In the genomic region with DNA sequence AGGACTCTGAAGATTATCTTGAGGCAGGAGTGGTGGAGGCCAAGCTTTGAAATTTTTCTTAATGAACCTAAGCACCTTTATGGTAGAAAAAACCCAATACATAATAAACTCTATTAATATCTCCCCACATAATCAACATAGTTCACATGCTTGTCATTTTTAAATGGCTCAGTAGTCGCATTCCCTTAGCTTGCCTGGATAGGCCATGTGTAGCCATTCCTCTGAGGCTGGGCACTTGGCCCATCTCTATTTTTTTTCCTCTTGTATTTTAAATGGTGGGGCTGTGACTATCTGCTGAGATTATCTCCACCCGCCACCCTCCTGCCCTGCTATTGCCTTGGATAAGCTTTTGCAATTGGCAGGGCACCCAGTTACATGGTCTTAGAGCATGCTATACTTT, we compare ENCODE assay signal across 18 cellular contexts.
A peak's percentile ranks its signal among the peaks of the same experiment; 100 is the strongest.
DNase-seq lines count a peak whose midpoint lies in the region; ATAC-seq and TF ChIP-seq lines count a peak whose summit lies in the region.
"Had no signal": no experiment of that assay in that cellular context is flagged by ENCODE, and none has a peak within 500 bp of the region (broad histone marks: within the 10 kb centered on the region; RNA-seq: fewer than 3 reads in every experiment).

No MANE protein-coding gene starts in this region.

- DNase-seq in AG20443 (ENCODE audit: low spot score) (peak; percentile 58), RPMI7951 (ENCODE audit: low read depth) (peak; percentile 34), fibroblast of pulmonary artery (ENCODE audit: low read depth) (peak; percentile 35), neuronal stem cell (ENCODE audit: low spot score) (no peak), cerebellar nuclear complex (lab: John Stamatoyannopoulos, UW) (no peak)
- no peak for DNase-seq in activated T-cell treated with anti-CD3 and anti-CD28 coated beads, Interleukin-2, amount 50 U/mL, for 1 hour
- DNase-seq: activated effector memory CD4-positive, alpha-beta T cell treated with anti-CD3 and anti-CD28 coated beads, Interleukin-2, amount 50 U/mL, for 16 hours; central memory CD4-positive, alpha-beta T cell; DMS 273 treated with DMSO at 0.1 percent for 48 hours; hypothalamus; NCI-H187 treated with DMSO at 0.1 percent for 48 hours; NCI-H774; nephron progenitor cell; small intestine had no signal

- peaks cover 0 to 19% of the 10 kb centered on the region in 2 donors for H3K9me3 ChIP-seq in neuronal stem cell (replicated peaks in 1 of 2; ENCODE audit: control insufficient read depth in 2 of 2, insufficient read depth in 1 of 2, low read depth in 1 of 2, low read length in 2 of 2)
- H3K9me3 ChIP-seq: SJCRH30 had no signal

- no peak overlapping the region for H3K4ac ChIP-seq in neuronal stem cell (ENCODE audit: low read length)

- H3K18ac ChIP-seq in neuronal stem cell (ENCODE audit: low read length): peak overlapping the region; percentile 67

- no peak overlapping the region for H2BK12ac ChIP-seq in neuronal stem cell (ENCODE audit: low read length)

- H3K27me3 ChIP-seq in neuronal stem cell (ENCODE audit: control insufficient read depth in 3 of 3, insufficient read depth in 3 of 3, low read depth in 1 of 3, low read length in 3 of 3): no peaks in the 10 kb centered on the region
- H3K27me3 ChIP-seq: SJCRH30 had no signal

- no peak overlapping the region for H3K4me2 ChIP-seq in neuronal stem cell (ENCODE audit: insufficient read depth, low read length, poor library complexity, severe bottlenecking)

- no peak overlapping the region for H2BK5ac ChIP-seq in neuronal stem cell (ENCODE audit: low read length)

- H3K14ac ChIP-seq in neuronal stem cell (ENCODE audit: low read length): no peak overlapping the region

- no peak overlapping the region for H4K91ac ChIP-seq in neuronal stem cell (ENCODE audit: low read depth, low read length, poor library complexity)

- WGBS in neuronal stem cell (ENCODE audit: extremely low coverage in 2 of 2, insufficient read length in 2 of 2, insufficient replicate concordance in 1 of 2), 2 donors: no CpG with 5 or more reads among the region's 2 CpGs

- H3K23ac ChIP-seq in neuronal stem cell (ENCODE audit: low read depth, low read length, poor library complexity): no peak overlapping the region

- no peaks in the 10 kb centered on the region for H3K79me1 ChIP-seq in neuronal stem cell (ENCODE audit: low read depth, low read length)

- no peak overlapping the region for H3K27ac ChIP-seq in neuronal stem cell (replicated peaks; ENCODE audit: low read length)
- H3K27ac ChIP-seq: SJCRH30 had no signal

- H3K36me3 ChIP-seq in neuronal stem cell (replicated peaks in 1 of 2; ENCODE audit: control insufficient read depth in 2 of 2, insufficient read depth in 2 of 2, low read length in 2 of 2): no peaks in the 10 kb centered on the region
- H3K36me3 ChIP-seq: SJCRH30 had no signal

- no peak overlapping the region for H2BK120ac ChIP-seq in neuronal stem cell (ENCODE audit: low read depth, low read length)

- no peak for TF ChIP-seq CTCF in fibroblast of pulmonary artery (IDR thresholded peaks at IDR 0.05; ENCODE audit: low read length, missing control alignments)

- no peak overlapping the region for H2AK5ac ChIP-seq in neuronal stem cell (ENCODE audit: low read depth, low read length)

- no peak overlapping the region for H3K9ac ChIP-seq in neuronal stem cell (ENCODE audit: low read depth, low read length, poor library complexity)

- no peak overlapping the region for H2BK15ac ChIP-seq in neuronal stem cell (ENCODE audit: low read length)

- no peak overlapping the region for H4K8ac ChIP-seq in neuronal stem cell (ENCODE audit: low read depth, low read length)

- peaks cover 1 to 5% of the 10 kb centered on the region in 2 donors for H3K4me1 ChIP-seq in neuronal stem cell (ENCODE audit: control insufficient read depth in 2 of 2, insufficient read depth in 1 of 2, low read depth in 1 of 2, low read length in 2 of 2)
- H3K4me1 ChIP-seq: SJCRH30 had no signal

- H2AFZ ChIP-seq in neuronal stem cell (ENCODE audit: low read length): no peak overlapping the region

- ATAC-seq in HG03457 (IDR thresholded peaks at IDR 0.05; ENCODE audit: unreplicated experiment) (no peak), GM21717 (IDR thresholded peaks at IDR 0.05; ENCODE audit: unreplicated experiment) (no peak)
- ATAC-seq: HCT116 had no signal

- no peak overlapping the region for H3K4me3 ChIP-seq in fibroblast of pulmonary artery (replicated peaks; ENCODE audit: low read depth, low read length)
- H3K4me3 ChIP-seq in neuronal stem cell (ENCODE audit: low read length in 2 of 2): no peak overlapping the region
- H3K4me3 ChIP-seq: SJCRH30 had no signal

Comparison
In these comparisons a context has a peak if more than half of its experiments do, and no peak if none do; other contexts are left out.
1. DNase-seq: peak in AG20443 (single experiment), RPMI7951 (single experiment) and fibroblast of pulmonary artery (single experiment); none in neuronal stem cell (single experiment), activated T-cell treated with anti-CD3 and anti-CD28 coated beads, Interleukin-2, amount 50 U/mL, for 1 hour (single experiment) and cerebellar nuclear complex (0 of 2).